25 cellular contexts compared by ENCODE assay signal in genomic region chr18:79100944-79101343, GRCh38. TPM values are rescaled to one million over a fixed set of nuclear protein-coding genes. Genes with fewer than 3 reads are reported as not detected.
DNase-seq lines count a peak whose midpoint lies in the region; ATAC-seq, FAIRE-seq and TF ChIP-seq lines count a peak whose summit lies in the region.
"Had no signal": no experiment of that assay in that cellular context is flagged by ENCODE, and none has a peak within 500 bp of the region (broad histone marks: within the 10 kb centered on the region; RNA-seq: fewer than 3 reads in every experiment).

No MANE protein-coding gene starts in this region.

- peak; percentile 41 for FAIRE-seq in D721Med (lab: Jason Lieb, UNC)
- FAIRE-seq: GM12878, GM19239, H1 had no signal

- WGBS in psoas muscle, 3 donors, result 22 to 36% (median 24%) methylated on average over 2 of the region's 2 CpGs

- no peak overlapping the region for H3K4me3 Mint-ChIP-seq in activated T-cell treated with anti-CD3 and anti-CD28 coated beads, Interleukin-2, amount 50 U/mL, for 72 hours
- H3K4me3 Mint-ChIP-seq in central memory CD8-positive, alpha-beta T cell, result no peak overlapping the region
- H3K4me3 Mint-ChIP-seq: B cell; CD4-positive, CD25-positive, alpha-beta regulatory T cell; CD8-positive, alpha-beta T cell; H9 had no signal

- no peaks in the 10 kb centered on the region for H3K9me3 ChIP-seq in psoas muscle
- H3K9me3 ChIP-seq: Caco-2 had no signal

- H3K4me1 ChIP-seq in psoas muscle, result peaks cover 23% of the 10 kb centered on the region
- H3K4me1 ChIP-seq: BLaER1, Caco-2 had no signal

- peak overlapping the region; percentile 72 for H3K27ac ChIP-seq in psoas muscle
- H3K27ac ChIP-seq: 22Rv1, BLaER1, C4-2B, GM23248 had no signal

- no peak for DNase-seq in activated T-cell treated with anti-CD3 and anti-CD28 coated beads, Interleukin-2, amount 50 U/mL, for 72 hours
- DNase-seq in activated T-cell treated with anti-CD3 and anti-CD28 coated beads, Interleukin-2, amount 50 U/mL, for 1 hour, result no peak
- DNase-seq in D721Med (ENCODE audit: insufficient read length, low spot score), result no peak
- DNase-seq in central memory CD8-positive, alpha-beta T cell (ENCODE audit: low spot score in 2 of 2), result no peak
- peak; percentile 32 to 67 for DNase-seq in psoas muscle
- DNase-seq in NCI-H226, result no peak
- no peak for DNase-seq in activated naive CD4-positive, alpha-beta T cell (lab: John Stamatoyannopoulos, UW)
- DNase-seq: Caco-2; CD4-positive, CD25-positive, alpha-beta regulatory T cell; CD8-positive, alpha-beta T cell; DMS 273 treated with DMSO at 0.1 percent for 48 hours; DMS79; EL; GDM1; GM23248; H9 had no signal

- peaks cover 11% of the 10 kb centered on the region for H3K4me1 Mint-ChIP-seq in activated T-cell treated with anti-CD3 and anti-CD28 coated beads, Interleukin-2, amount 50 U/mL, for 72 hours (ENCODE audit: low read depth)
- H3K4me1 Mint-ChIP-seq in central memory CD8-positive, alpha-beta T cell, result peaks cover 36% of the 10 kb centered on the region

- no peaks in the 10 kb centered on the region for H3K27me3 ChIP-seq in psoas muscle (ENCODE audit: insufficient read depth in 3 of 3, low read length in 2 of 3)
- H3K27me3 ChIP-seq: BLaER1 had no signal

- peaks cover 9 to 15% of the 10 kb centered on the region in 2 donors for H3K36me3 Mint-ChIP-seq in activated T-cell treated with anti-CD3 and anti-CD28 coated beads, Interleukin-2, amount 50 U/mL, for 72 hours (ENCODE audit: insufficient read depth in 2 of 2)
- peaks cover 29% of the 10 kb centered on the region for H3K36me3 Mint-ChIP-seq in central memory CD8-positive, alpha-beta T cell (ENCODE audit: insufficient read depth)

- no peaks in the 10 kb centered on the region for H3K27me3 Mint-ChIP-seq in activated T-cell treated with anti-CD3 and anti-CD28 coated beads, Interleukin-2, amount 50 U/mL, for 72 hours (ENCODE audit: low read depth)
- no peaks in the 10 kb centered on the region for H3K27me3 Mint-ChIP-seq in central memory CD8-positive, alpha-beta T cell
- H3K27me3 Mint-ChIP-seq: B cell; CD4-positive, CD25-positive, alpha-beta regulatory T cell had no signal

- no peak for ATAC-seq in activated T-cell treated with anti-CD3 and anti-CD28 coated beads, Interleukin-2, amount 50 U/mL, for 72 hours (replicated peaks in 1 of 2)
- no peak for ATAC-seq in central memory CD8-positive, alpha-beta T cell (replicated peaks; ENCODE audit: extremely low read depth, poor library complexity, severe bottlenecking)
- ATAC-seq in psoas muscle (peak; percentile 96 to 99 (median 98)), HG02870 (IDR thresholded peaks at IDR 0.05; ENCODE audit: unreplicated experiment) (no peak)
- ATAC-seq: CD8-positive, alpha-beta T cell; GM12878; HCT116 had no signal

- peak overlapping the region; percentile 4 for H3K27ac Mint-ChIP-seq in activated T-cell treated with anti-CD3 and anti-CD28 coated beads, Interleukin-2, amount 50 U/mL, for 72 hours
- peak overlapping the region; percentile 22 for H3K27ac Mint-ChIP-seq in central memory CD8-positive, alpha-beta T cell (ENCODE audit: low read depth)
- H3K27ac Mint-ChIP-seq: B cell; CD4-positive, CD25-positive, alpha-beta regulatory T cell; CD8-positive, alpha-beta T cell had no signal

- intact Hi-C loops in psoas muscle (cut with DNase I), result no loop called here

- no peaks in the 10 kb centered on the region for H3K36me3 ChIP-seq in psoas muscle (ENCODE audit: insufficient read depth in 1 of 2, low read depth in 1 of 2)

- H3K9me3 Mint-ChIP-seq in activated T-cell treated with anti-CD3 and anti-CD28 coated beads, Interleukin-2, amount 50 U/mL, for 72 hours, result peaks cover 0 to 2% of the 10 kb centered on the region in 2 donors
- H3K9me3 Mint-ChIP-seq in central memory CD8-positive, alpha-beta T cell, result no peaks in the 10 kb centered on the region

- H3K4me3 ChIP-seq in psoas muscle, result no peak overlapping the region
- H3K4me3 ChIP-seq: BLaER1, GM12878, GM23248 had no signal

- TF ChIP-seq CTCF in D721Med (IDR thresholded peaks at IDR 0.05; ENCODE audit: insufficient read depth, missing control alignments), result no peak
- no peak for TF ChIP-seq CTCF in psoas muscle (IDR thresholded peaks at IDR 0.05)

RNA-seq across cellular contexts. Expression of gene ATP9B, which starts 31.8 kb away (rescaled TPM):
- total RNA-seq in activated T-cell treated with anti-CD3 and anti-CD28 coated beads, Interleukin-2, amount 50 U/mL, for 72 hours, result 10 to 100 TPM; 24.1 TPM
- total RNA-seq in psoas muscle, result 10 to 100 TPM in 3 of 4 donors, 1 to 10 TPM in 1; 9.8 to 22.1 (median 14.4) TPM
- polyA plus RNA-seq in psoas muscle, result 1 to 10 TPM; 5.0 to 8.7 (median 8.6) TPM

Comparison
In these comparisons a context has a peak if more than half of its experiments do, and no peak if none do; other contexts are left out.
1. ATAC-seq: peak in psoas muscle (4 of 4); none in activated T-cell treated with anti-CD3 and anti-CD28 coated beads, Interleukin-2, amount 50 U/mL, for 72 hours (0 of 2), central memory CD8-positive, alpha-beta T cell (single experiment) and HG02870 (single experiment).
2. DNase-seq: peak in psoas muscle (2 of 2); none in activated T-cell treated with anti-CD3 and anti-CD28 coated beads, Interleukin-2, amount 50 U/mL, for 72 hours (0 of 2), activated T-cell treated with anti-CD3 and anti-CD28 coated beads, Interleukin-2, amount 50 U/mL, for 1 hour (single experiment), D721Med (single experiment), central memory CD8-positive, alpha-beta T cell (0 of 2), NCI-H226 (single experiment) and activated naive CD4-positive, alpha-beta T cell (0 of 4).